14 cellular contexts compared by ENCODE assay signal in the genomic region with DNA sequence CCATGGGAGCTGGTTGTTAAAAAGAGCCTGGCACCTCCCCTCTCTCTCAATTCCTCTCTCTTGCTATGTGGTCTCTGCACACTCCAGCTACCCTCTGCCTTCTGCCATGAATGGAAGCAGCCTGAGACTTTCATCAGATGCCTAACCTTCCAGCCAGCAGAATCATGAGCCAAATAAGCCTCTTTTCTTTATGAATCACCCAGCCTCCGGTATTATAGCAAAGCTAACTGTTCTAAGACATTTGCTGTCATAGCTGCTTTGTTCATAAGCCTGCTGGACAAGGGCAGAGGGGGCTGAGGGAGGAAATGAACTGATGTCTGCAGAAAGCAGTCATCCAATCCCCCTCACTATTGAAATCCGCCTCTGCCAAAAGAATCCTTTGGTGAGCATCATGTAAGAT.
"Had no signal": no experiment of that assay in that cellular context is flagged by ENCODE, and none has a peak within 500 bp of the region (broad histone marks: within the 10 kb centered on the region; RNA-seq: fewer than 3 reads in every experiment).

No MANE protein-coding gene starts in this region.

- H2AFZ ChIP-seq: hepatocyte, parathyroid adenoma had no signal

- H3K4me2 ChIP-seq: hepatocyte had no signal

- H3K4me1 Mint-ChIP-seq: activated B cell treated with CpG ODN at 0.5 μM for 24 hours; activated CD4-positive, alpha-beta T cell treated with anti-CD3 and anti-CD28 coated beads, Interleukin-2, amount 10 ng/mL, durations not matched to agents 24 days and 14 days; activated naive CD8-positive, alpha-beta T cell treated with anti-CD3 and anti-CD28 coated beads, Interleukin-2, amount 50 U/mL, for 24 hours had no signal

- H3K36me3 ChIP-seq: gastroesophageal sphincter, stomach, uterus had no signal

- H3K27ac ChIP-seq: dorsolateral prefrontal cortex, gastroesophageal sphincter, hepatocyte, parathyroid adenoma, skin epidermis, stomach, uterus had no signal

- H3K4me3 ChIP-seq: dorsolateral prefrontal cortex, gastroesophageal sphincter, hepatocyte, skin epidermis, stomach, uterus had no signal

- H3K79me2 ChIP-seq: hepatocyte, parathyroid adenoma had no signal

- H3K4me3 Mint-ChIP-seq: activated B cell treated with CpG ODN at 0.5 μM for 24 hours; activated CD4-positive, alpha-beta T cell treated with anti-CD3 and anti-CD28 coated beads, Interleukin-2, amount 10 ng/mL, durations not matched to agents 24 days and 14 days; activated naive CD8-positive, alpha-beta T cell treated with anti-CD3 and anti-CD28 coated beads, Interleukin-2, amount 50 U/mL, for 24 hours had no signal

- H3K27me3 ChIP-seq: dorsolateral prefrontal cortex, gastroesophageal sphincter, hepatocyte, stomach, uterus had no signal

- H3K4me1 ChIP-seq: parathyroid adenoma, uterus had no signal

- H3K9me3 Mint-ChIP-seq: activated CD4-positive, alpha-beta T cell treated with anti-CD3 and anti-CD28 coated beads, Interleukin-2, amount 10 ng/mL, durations not matched to agents 24 days and 14 days had no signal

- DNase-seq: activated B cell treated with CpG ODN at 0.5 μM for 24 hours; activated CD4-positive, alpha-beta T cell treated with anti-CD3 and anti-CD28 coated beads, Interleukin-2, amount 10 ng/mL, durations not matched to agents 24 days and 14 days; activated CD8-positive, alpha-beta memory T cell treated with anti-CD3 and anti-CD28 coated beads for 24 hours; activated naive CD4-positive, alpha-beta T cell treated with Interleukin-2 at 50 U/mL for 16 hours; activated naive CD8-positive, alpha-beta T cell treated with anti-CD3 and anti-CD28 coated beads, Interleukin-2, amount 50 U/mL, for 24 hours; dorsolateral prefrontal cortex; stimulated activated CD4-positive, alpha-beta T cell treated with anti-CD3 and anti-CD28 coated beads, Interleukin-4, amount 100 ng/mL, for 4 hours; stomach; T-helper 1 cell; uterus had no signal

- ATAC-seq: activated naive CD8-positive, alpha-beta T cell treated with anti-CD3 and anti-CD28 coated beads, Interleukin-2, amount 50 U/mL, for 24 hours; gastroesophageal sphincter had no signal

- H3K27ac Mint-ChIP-seq: activated B cell treated with CpG ODN at 0.5 μM for 24 hours; activated CD4-positive, alpha-beta T cell treated with anti-CD3 and anti-CD28 coated beads, Interleukin-2, amount 10 ng/mL, durations not matched to agents 24 days and 14 days; activated naive CD8-positive, alpha-beta T cell treated with anti-CD3 and anti-CD28 coated beads, Interleukin-2, amount 50 U/mL, for 24 hours had no signal

- H3K27me3 Mint-ChIP-seq: activated B cell treated with CpG ODN at 0.5 μM for 24 hours; activated naive CD8-positive, alpha-beta T cell treated with anti-CD3 and anti-CD28 coated beads, Interleukin-2, amount 50 U/mL, for 24 hours had no signal
